ENCODE assay signal across 8 cellular contexts in the genomic region with DNA sequence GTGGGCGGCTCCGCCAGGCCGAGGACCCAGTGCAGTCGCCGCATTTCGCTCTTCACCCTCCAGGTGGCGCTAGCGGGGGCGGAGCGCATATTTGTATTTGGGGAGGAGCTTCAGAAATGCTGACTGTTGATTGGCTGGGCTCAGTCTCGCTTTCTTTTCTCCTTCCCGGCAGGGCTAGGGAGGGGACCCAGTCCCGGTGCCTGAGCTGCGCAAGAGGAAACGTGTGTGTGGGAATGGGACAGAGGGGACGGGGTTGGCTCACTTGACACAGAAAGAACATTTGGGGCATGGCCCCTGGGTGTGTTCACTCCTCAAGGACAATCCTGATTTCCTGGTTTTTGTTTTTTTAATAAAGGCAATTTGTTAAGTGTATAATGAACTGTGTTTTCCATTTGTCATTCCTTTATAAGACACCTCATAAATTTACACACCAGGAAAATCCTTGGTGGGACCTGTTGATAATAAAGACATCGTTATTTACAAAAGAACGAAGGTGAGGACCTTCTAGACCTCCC. TPM values are rescaled to one million over a fixed set of nuclear protein-coding genes. Genes with fewer than 3 reads are reported as not detected.
DNase-seq lines count a peak whose midpoint lies in the region; ATAC-seq and TF ChIP-seq lines count a peak whose summit lies in the region.

No MANE protein-coding gene starts in this region.

- no peak overlapping the region for H3K27ac Mint-ChIP-seq in GM23338
- peak overlapping the region; percentile 92 for H3K27ac Mint-ChIP-seq in activated T-helper 2 cell treated with anti-CD3 and anti-CD28 coated beads, Interferon-gamma antibody, Interleukin-2, Interleukin-4, amounts not matched to agents 10 μg/mL and 5 μg/mL and 100 μg/mL, durations not matched to agents 14 hours and 24 hours and 36 hours
- H3K27ac Mint-ChIP-seq in stimulated activated naive CD8-positive, alpha-beta T cell treated with anti-CD3 and anti-CD28 coated beads, Interleukin-15, Interleukin-2, amounts not matched to agents 100 ng/mL and 50 ng/mL, for 24 hours: peak overlapping the region; percentile 94

- TF ChIP-seq CTCF in GM23338 (conservative IDR thresholded peaks at IDR 0.05; ENCODE audit: low read depth in 2 of 2) (peak; percentile 91 to 94), LNCAP (IDR thresholded peaks at IDR 0.05) (peak; percentile 89), fibroblast of the aortic adventitia (IDR thresholded peaks at IDR 0.05; ENCODE audit: insufficient read depth, low read length) (peak; percentile 96), neural cell (IDR thresholded peaks at IDR 0.05; ENCODE audit: poor library complexity, severe bottlenecking) (peak; percentile 95)

- H3K9me3 ChIP-seq in ES-I3 (ENCODE audit: control insufficient read depth, insufficient read depth, low read length): no peaks in the 10 kb centered on the region
- no peaks in the 10 kb centered on the region for H3K9me3 ChIP-seq in neural cell (ENCODE audit: low read length)

- no peaks in the 10 kb centered on the region for H3K36me3 Mint-ChIP-seq in GM23338 (ENCODE audit: low read depth)
- no peaks in the 10 kb centered on the region for H3K36me3 Mint-ChIP-seq in activated T-helper 2 cell treated with anti-CD3 and anti-CD28 coated beads, Interferon-gamma antibody, Interleukin-2, Interleukin-4, amounts not matched to agents 10 μg/mL and 5 μg/mL and 100 μg/mL, durations not matched to agents 14 hours and 24 hours and 36 hours (ENCODE audit: low read depth)
- H3K36me3 Mint-ChIP-seq in stimulated activated naive CD8-positive, alpha-beta T cell treated with anti-CD3 and anti-CD28 coated beads, Interleukin-15, Interleukin-2, amounts not matched to agents 100 ng/mL and 50 ng/mL, for 24 hours (ENCODE audit: low read depth): no peaks in the 10 kb centered on the region

- H3K4me3 ChIP-seq in GM23338 (peak overlapping the region; percentile 49), fibroblast of the aortic adventitia (ENCODE audit: low read depth, low read length) (peak overlapping the region; percentile 57), neural cell (ENCODE audit: low read length) (peak overlapping the region; percentile 57)

- H4K20me1 ChIP-seq in GM23338 (replicated peaks; ENCODE audit: insufficient read depth): no peaks in the 10 kb centered on the region
- no peaks in the 10 kb centered on the region for H4K20me1 ChIP-seq in neural cell (ENCODE audit: insufficient read depth)

- H3K9ac ChIP-seq in ES-I3 (ENCODE audit: low read depth, low read length) (peak overlapping the region; percentile 0; the same call in 1 of the 2 replicates), neural cell (ENCODE audit: low read length) (no peak overlapping the region)

- DNase-seq in GM23338 (ENCODE audit: low spot score): peak; percentile 96
- peak; percentile 93 for DNase-seq in RPMI8226
- DNase-seq in activated T-helper 2 cell treated with anti-CD3 and anti-CD28 coated beads, Interferon-gamma antibody, Interleukin-2, Interleukin-4, amounts not matched to agents 10 μg/mL and 5 μg/mL and 100 μg/mL, durations not matched to agents 14 hours and 24 hours and 36 hours (ENCODE audit: low spot score): peak; percentile 93
- peak; percentile 94 for DNase-seq in fibroblast of the aortic adventitia (ENCODE audit: low read depth)

- TF ChIP-seq RAD21 in neural cell (conservative IDR thresholded peaks at IDR 0.05): peak; percentile 60

- intact Hi-C loops in activated T-helper 2 cell treated with anti-CD3 and anti-CD28 coated beads, Interferon-gamma antibody, Interleukin-2, Interleukin-4, amounts not matched to agents 10 μg/mL and 5 μg/mL and 100 μg/mL, durations not matched to agents 14 hours and 24 hours and 36 hours (cut with micrococcal nuclease): loop anchor here (1.0 to 5.0 kb wide), 6 partner anchors 15 to 310 kb away; partner anchors contain the start of gene DTNB

- no peaks in the 10 kb centered on the region for H3F3A ChIP-seq in GM23338 (replicated peaks; ENCODE audit: low read depth)
- no peaks in the 10 kb centered on the region for H3F3A ChIP-seq in neural cell (ENCODE audit: insufficient read depth, low read length, poor library complexity, severe bottlenecking)

- ATAC-seq in GM23338: peak; percentile 96

- H3K4me1 ChIP-seq in ES-I3 (ENCODE audit: insufficient read depth, low read length): peaks cover 8% of the 10 kb centered on the region; the same call in 1 of the 2 replicates
- H3K4me1 ChIP-seq in GM23338 (ENCODE audit: insufficient read depth): peaks cover 4% of the 10 kb centered on the region

- H3K36me3 ChIP-seq in ES-I3 (ENCODE audit: insufficient read depth, low read length): no peaks in the 10 kb centered on the region
- H3K36me3 ChIP-seq in GM23338 (ENCODE audit: insufficient read depth): no peaks in the 10 kb centered on the region
- H3K36me3 ChIP-seq in neural cell (ENCODE audit: insufficient read depth, low read length): no peaks in the 10 kb centered on the region

- no peaks in the 10 kb centered on the region; the same call in 2 of the 3 replicates for H3K9me3 Mint-ChIP-seq in GM23338
- H3K9me3 Mint-ChIP-seq in activated T-helper 2 cell treated with anti-CD3 and anti-CD28 coated beads, Interferon-gamma antibody, Interleukin-2, Interleukin-4, amounts not matched to agents 10 μg/mL and 5 μg/mL and 100 μg/mL, durations not matched to agents 14 hours and 24 hours and 36 hours: no peaks in the 10 kb centered on the region
- H3K9me3 Mint-ChIP-seq in stimulated activated naive CD8-positive, alpha-beta T cell treated with anti-CD3 and anti-CD28 coated beads, Interleukin-15, Interleukin-2, amounts not matched to agents 100 ng/mL and 50 ng/mL, for 24 hours: no peaks in the 10 kb centered on the region

- peaks cover 10% of the 10 kb centered on the region for H3K4me1 Mint-ChIP-seq in GM23338
- H3K4me1 Mint-ChIP-seq in activated T-helper 2 cell treated with anti-CD3 and anti-CD28 coated beads, Interferon-gamma antibody, Interleukin-2, Interleukin-4, amounts not matched to agents 10 μg/mL and 5 μg/mL and 100 μg/mL, durations not matched to agents 14 hours and 24 hours and 36 hours (ENCODE audit: low read depth): peaks cover 8% of the 10 kb centered on the region
- H3K4me1 Mint-ChIP-seq in stimulated activated naive CD8-positive, alpha-beta T cell treated with anti-CD3 and anti-CD28 coated beads, Interleukin-15, Interleukin-2, amounts not matched to agents 100 ng/mL and 50 ng/mL, for 24 hours (ENCODE audit: low read depth): peaks cover 18% of the 10 kb centered on the region

- no peaks in the 10 kb centered on the region for H3K9me2 ChIP-seq in GM23338 (ENCODE audit: insufficient read depth)
- no peaks in the 10 kb centered on the region for H3K9me2 ChIP-seq in neural cell (ENCODE audit: insufficient read depth, low read length)

- no peak for TF ChIP-seq EP300 in neural cell (conservative IDR thresholded peaks at IDR 0.05; ENCODE audit: poor library complexity, severe bottlenecking)

- no peaks in the 10 kb centered on the region for H3K79me2 ChIP-seq in GM23338 (replicated peaks; ENCODE audit: insufficient read depth)
- no peaks in the 10 kb centered on the region for H3K79me2 ChIP-seq in neural cell (replicated peaks; ENCODE audit: insufficient read depth, low read length)

- H3K4me2 ChIP-seq in GM23338 (peak overlapping the region; percentile 42), neural cell (ENCODE audit: low read length) (peak overlapping the region; percentile 45)

- H3K27me3 ChIP-seq in GM23338 (ENCODE audit: insufficient read depth) (peaks cover 19% of the 10 kb centered on the region), neural cell (ENCODE audit: insufficient read depth, low read depth, low read length) (no peaks in the 10 kb centered on the region)

- peaks cover 29% of the 10 kb centered on the region for H3K27me3 Mint-ChIP-seq in GM23338 (ENCODE audit: insufficient read depth, low read depth, poor library complexity)
- H3K27me3 Mint-ChIP-seq in activated T-helper 2 cell treated with anti-CD3 and anti-CD28 coated beads, Interferon-gamma antibody, Interleukin-2, Interleukin-4, amounts not matched to agents 10 μg/mL and 5 μg/mL and 100 μg/mL, durations not matched to agents 14 hours and 24 hours and 36 hours (ENCODE audit: low read depth): no peaks in the 10 kb centered on the region
- no peaks in the 10 kb centered on the region for H3K27me3 Mint-ChIP-seq in stimulated activated naive CD8-positive, alpha-beta T cell treated with anti-CD3 and anti-CD28 coated beads, Interleukin-15, Interleukin-2, amounts not matched to agents 100 ng/mL and 50 ng/mL, for 24 hours

- H3K27ac ChIP-seq in GM23338 (ENCODE audit: low read depth) (no peak overlapping the region), neural cell (ENCODE audit: low read length) (no peak overlapping the region)

- H3K4me3 Mint-ChIP-seq in GM23338: peak overlapping the region; percentile 14; the same call in 2 of the 3 replicates
- peak overlapping the region; percentile 81 for H3K4me3 Mint-ChIP-seq in activated T-helper 2 cell treated with anti-CD3 and anti-CD28 coated beads, Interferon-gamma antibody, Interleukin-2, Interleukin-4, amounts not matched to agents 10 μg/mL and 5 μg/mL and 100 μg/mL, durations not matched to agents 14 hours and 24 hours and 36 hours (ENCODE audit: low read depth)
- peak overlapping the region; percentile 82 for H3K4me3 Mint-ChIP-seq in stimulated activated naive CD8-positive, alpha-beta T cell treated with anti-CD3 and anti-CD28 coated beads, Interleukin-15, Interleukin-2, amounts not matched to agents 100 ng/mL and 50 ng/mL, for 24 hours

- H2AFZ ChIP-seq in GM23338: peak overlapping the region; percentile 74
- H2AFZ ChIP-seq in neural cell (ENCODE audit: low read depth, low read length): no peak overlapping the region

TF ChIP-seq in GM23338, 12 proteins besides CTCF, POLR2A, EP300 and RAD21 (continues in another document):
- no peak for TF ChIP-seq ZNF331 (CRISPR knock-in tag; IDR thresholded peaks at IDR 0.05; ENCODE audit: low read depth)
- no peak for TF ChIP-seq STAT1 (IDR thresholded peaks at IDR 0.05; ENCODE audit: unreplicated experiment)
- no peak for TF ChIP-seq CREB1 (CRISPR knock-in tag; IDR thresholded peaks at IDR 0.05; ENCODE audit: low read depth)
- TF ChIP-seq POLR2AphosphoS5 (IDR thresholded peaks at IDR 0.05; ENCODE audit: low read depth): peak; percentile 43; the same call in 1 of the 2 replicates

RNA-seq across cellular contexts. Expression of gene DNMT3A, which starts 20.4 kb away (rescaled TPM):
- 67.2 and 80.4 TPM in 2 replicates for total RNA-seq in GM23338 (2014; rRNA removed; shearing (Covaris generic))
- polyA plus RNA-seq in GM23338 (2016; fragmentation: Nextera tagmentation; extraction: Ambion mirVana) (42.9 and 47.2 TPM in 2 replicates), neural cell (33.0 and 38.5 TPM in 2 replicates)
- total RNA-seq in activated T-helper 2 cell treated with anti-CD3 and anti-CD28 coated beads, Interferon-gamma antibody, Interleukin-2, Interleukin-4, amounts not matched to agents 10 μg/mL and 5 μg/mL and 100 μg/mL, durations not matched to agents 14 hours and 24 hours and 36 hours: 86.8 and 91.3 TPM in 2 replicates
- 10.8 and 11.9 TPM in 2 replicates for total RNA-seq in fibroblast of the aortic adventitia (ENCODE audit: low replicate concordance)
- 122 and 129 TPM in 2 replicates for polyA minus RNA-seq in neural cell

Comparison
In these comparisons a context has a peak if more than half of its experiments do, and no peak if none do; other contexts are left out.
1. H3K4me3 Mint-ChIP-seq: peak in every context shown above with its lines; median percentile 82 in stimulated activated naive CD8-positive, alpha-beta T cell treated with anti-CD3 and anti-CD28 coated beads, Interleukin-15, Interleukin-2, amounts not matched to agents 100 ng/mL and 50 ng/mL, for 24 hours; 81 in activated T-helper 2 cell treated with anti-CD3 and anti-CD28 coated beads, Interferon-gamma antibody, Interleukin-2, Interleukin-4, amounts not matched to agents 10 μg/mL and 5 μg/mL and 100 μg/mL, durations not matched to agents 14 hours and 24 hours and 36 hours; 14 in GM23338.